In genomic region chr11:123654566-123655081, GRCh38 we compare ENCODE assay signal across 9 cellular contexts. TPM values are rescaled to one million over a fixed set of nuclear protein-coding genes. Genes with fewer than 3 reads are reported as not detected.
DNase-seq lines count a peak whose midpoint lies in the region; ATAC-seq, FAIRE-seq and TF ChIP-seq lines count a peak whose summit lies in the region.
"Had no signal": no experiment of that assay in that cellular context is flagged by ENCODE, and none has a peak within 500 bp of the region (broad histone marks: within the 10 kb centered on the region; RNA-seq: fewer than 3 reads in every experiment).

Gene SCN3B, minus strand, starts transcription at chr11:123654624. Its CDS starts 823 bp downstream, at chr11:123653801.

- POLR2A ChIA-PET in PC-3 (lab: Charles Lee; ENCODE audit: unreplicated experiment): no interaction called here

- peak within 1 kb of the TSS; percentile 74 for H3K4me3 ChIP-seq in PC-3 (ENCODE audit: low read length)
- peak within 1 kb of the TSS; percentile 51 for H3K4me3 ChIP-seq in bronchial epithelial cell (ENCODE audit: low read depth, low read length)
- H3K4me3 ChIP-seq in iPS-20b (ENCODE audit: low read length): peak within 1 kb of the TSS; percentile 87

- no peaks in the 10 kb centered on the region for H3K9me2 ChIP-seq in PC-3 (replicated peaks; ENCODE audit: low read length)

- H3K4me1 ChIP-seq in PC-3 (ENCODE audit: insufficient read depth, low read length) (peaks cover 10% of the 10 kb centered on the region; the same call in 1 of the 2 replicates), iPS-20b (ENCODE audit: insufficient read depth, low read length) (no peaks in the 10 kb centered on the region)

- FAIRE-seq in bronchial epithelial cell (lab: Jason Lieb, UNC): no peak

- no peak for TF ChIP-seq CTCF in PC-3 (conservative IDR thresholded peaks at IDR 0.05; ENCODE audit: low read depth, low read length)
- TF ChIP-seq CTCF in bronchial epithelial cell (IDR thresholded peaks at IDR 0.05; ENCODE audit: insufficient read depth, low read length, severe bottlenecking): no peak

- peaks cover 56% of the 10 kb centered on the region for H3K27me3 ChIP-seq in PC-3 (ENCODE audit: low read length)
- H3K27me3 ChIP-seq in bronchial epithelial cell (ENCODE audit: control insufficient read depth, insufficient read depth, low read length): peaks cover 3% of the 10 kb centered on the region
- peaks cover 50% of the 10 kb centered on the region for H3K27me3 ChIP-seq in iPS-20b (ENCODE audit: insufficient read depth, low read length)

- H3K79me2 ChIP-seq in PC-3 (ENCODE audit: low read length): no peaks in the 10 kb centered on the region

- intact Hi-C loops in PC-3 (cut with micrococcal nuclease): no loop called here
- intact Hi-C loops in sciatic nerve (cut with DNase I): no loop called here

- DNase-seq in DMS53 (lab: John Stamatoyannopoulos, UW) (peak; percentile 94), HT-29 (ENCODE audit: low spot score) (peak; percentile 26), PC-3 (peak; percentile 74), bronchial epithelial cell (ENCODE audit: low read depth) (peak; percentile 74), sciatic nerve (ENCODE audit: low spot score) (peak; percentile 64)

- H3F3A ChIP-seq in PC-3 (ENCODE audit: low read length, unreplicated experiment): no peaks in the 10 kb centered on the region

- H2AFZ ChIP-seq in PC-3 (ENCODE audit: low read length): peak within 1 kb of the TSS; percentile 84

- H4K20me1 ChIP-seq in PC-3 (ENCODE audit: low read length): no peaks in the 10 kb centered on the region

- H3K9ac ChIP-seq in PC-3 (ENCODE audit: low read length): no peak within 1 kb of the TSS
- peak within 1 kb of the TSS; percentile 70; the same call in 1 of the 2 replicates for H3K9ac ChIP-seq in iPS-20b (ENCODE audit: low read depth, low read length)

- H3K9me3 ChIP-seq in PC-3 (ENCODE audit: low read length) (no peaks in the 10 kb centered on the region), iPS-20b (ENCODE audit: insufficient read depth, low read depth, low read length) (no peaks in the 10 kb centered on the region)

- no peaks in the 10 kb centered on the region for H3K36me3 ChIP-seq in PC-3 (ENCODE audit: low read depth, low read length)
- H3K36me3 ChIP-seq in bronchial epithelial cell (ENCODE audit: control insufficient read depth, insufficient read depth, low read length): no peaks in the 10 kb centered on the region
- no peaks in the 10 kb centered on the region for H3K36me3 ChIP-seq in iPS-20b (ENCODE audit: insufficient read depth, low read depth, low read length)

- BruUV-seq in PC-3 (replicated peaks; lab: Mats Ljungman, UMichigan): no TSS peak

- CTCF ChIA-PET in PC-3 (lab: Charles Lee): no interaction called here

- ATAC-seq in PC-3: peak; percentile 95
- peak; percentile 78 for ATAC-seq in sciatic nerve
- no peak for ATAC-seq in HG02840 (IDR thresholded peaks at IDR 0.05; ENCODE audit: low FRiP score, unreplicated experiment)
- no peak for ATAC-seq in HG02623 (IDR thresholded peaks at IDR 0.05; ENCODE audit: unreplicated experiment)

- peak within 1 kb of the TSS; percentile 96 for H3K4me2 ChIP-seq in PC-3 (ENCODE audit: low read length)

- H3K27ac ChIP-seq in PC-3 (ENCODE audit: low read length): no peak within 1 kb of the TSS
- no peak within 1 kb of the TSS for H3K27ac ChIP-seq in iPS-20b (ENCODE audit: low read length)

RNA-seq across cellular contexts. Expression of gene SCN3B, which starts in this region (rescaled TPM):
- total RNA-seq in HT-29 (2014; rRNA removed; shearing (Covaris generic)): not detected in 2 replicates
- total RNA-seq in PC-3 (2014; rRNA removed) (0.23 and 0.26 TPM in 2 replicates), bronchial epithelial cell (0.26 and 0.64 TPM in 2 replicates), sciatic nerve (1.2 TPM)
- total RNA-seq: T-helper 2 cell treated with Interferon-gamma antibody and Interleukin-4, amounts not matched to agents 100 ng/mL and 5 ng/mL, for 36 hours had no signal

Comparison
In these comparisons a context has a peak if more than half of its experiments do, and no peak if none do; other contexts are left out.
1. Peak in DNase-seq in HT-29; RNA of the gene not detected or under 1 TPM.
2. Peak in DNase-seq, ATAC-seq, H3K4me3 ChIP-seq and H3K4me2 ChIP-seq in PC-3; RNA of the gene not detected or under 1 TPM.
3. Peak in DNase-seq and H3K4me3 ChIP-seq in bronchial epithelial cell; RNA of the gene not detected or under 1 TPM.
4. DNase-seq: peak in every context shown above with its lines; median percentile 94 in DMS53; 74 in PC-3; 74 in bronchial epithelial cell; 64 in sciatic nerve; 26 in HT-29.